ENCODE assay signal across 2 cellular contexts in the genomic region with DNA sequence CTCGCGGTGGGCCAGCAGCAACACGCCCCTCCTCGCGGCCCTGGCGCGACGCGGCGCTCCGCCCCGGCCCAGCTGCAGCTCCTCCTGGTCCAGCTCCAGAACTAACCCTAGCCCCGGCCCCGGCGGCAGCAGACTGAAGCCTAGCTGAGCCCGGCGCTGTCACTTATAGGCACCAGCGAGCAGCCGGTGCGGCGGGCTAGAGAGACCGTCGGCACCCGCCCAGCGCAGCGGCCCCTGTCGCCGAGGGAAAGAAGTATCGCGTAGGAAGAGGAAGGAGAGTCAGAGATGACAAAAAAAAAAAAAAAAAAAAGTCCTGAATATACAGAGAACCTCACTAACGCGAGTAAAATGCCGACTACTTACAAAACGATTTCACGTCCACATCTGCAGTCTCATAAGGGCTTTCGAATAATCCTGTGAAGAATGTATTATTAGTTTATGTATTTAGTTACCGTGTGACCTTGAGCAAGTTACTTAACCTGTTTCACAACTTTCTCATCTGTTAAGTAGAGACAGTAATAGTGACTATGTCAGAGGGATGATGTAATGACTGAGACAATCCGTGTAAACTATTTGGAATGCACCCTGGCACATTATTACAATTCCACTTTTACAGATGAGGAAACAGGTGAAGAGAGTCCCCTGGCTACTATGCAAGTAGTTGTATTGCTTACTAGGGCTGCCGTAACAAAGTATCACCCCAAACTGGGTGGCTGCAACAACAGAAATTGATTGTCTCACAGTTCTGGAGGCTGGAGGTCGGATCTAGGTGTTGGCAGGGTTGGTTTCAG.
TF ChIP-seq lines count a peak whose summit lies in the region.

A gene (minus strand): TSS at position 135 of the 791 bp plus-strand sequence. CDS start 791 bp downstream, outside the sequence.

TF ChIP-seq in IMR-90, 13 proteins besides CTCF, POLR2A, EP300 and RAD21 (continued from another document):
- TF ChIP-seq, protein P1, sequence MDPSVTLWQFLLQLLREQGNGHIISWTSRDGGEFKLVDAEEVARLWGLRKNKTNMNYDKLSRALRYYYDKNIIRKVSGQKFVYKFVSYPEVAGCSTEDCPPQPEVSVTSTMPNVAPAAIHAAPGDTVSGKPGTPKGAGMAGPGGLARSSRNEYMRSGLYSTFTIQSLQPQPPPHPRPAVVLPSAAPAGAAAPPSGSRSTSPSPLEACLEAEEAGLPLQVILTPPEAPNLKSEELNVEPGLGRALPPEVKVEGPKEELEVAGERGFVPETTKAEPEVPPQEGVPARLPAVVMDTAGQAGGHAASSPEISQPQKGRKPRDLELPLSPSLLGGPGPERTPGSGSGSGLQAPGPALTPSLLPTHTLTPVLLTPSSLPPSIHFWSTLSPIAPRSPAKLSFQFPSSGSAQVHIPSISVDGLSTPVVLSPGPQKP (IDR thresholded peaks at IDR 0.05; ENCODE audit: borderline replicate concordance, low read depth, low read length): no peak
- TF ChIP-seq MAZ (IDR thresholded peaks at IDR 0.05; ENCODE audit: borderline replicate concordance, low read depth, low read length): peak; percentile 54; the same call in 1 of the 2 replicates
- peak; percentile 38; the same call in 1 of the 2 replicates for TF ChIP-seq MXI1 (IDR thresholded peaks at IDR 0.05; ENCODE audit: borderline replicate concordance, low read depth, low read length)
- no peak for TF ChIP-seq NFE2L2 (IDR thresholded peaks at IDR 0.05; ENCODE audit: low read depth, low read length)
- TF ChIP-seq FOS (IDR thresholded peaks at IDR 0.05; ENCODE audit: low read depth, low read length): 0 out of 2 replicates have a peak, but pooled peaks have one; percentile 9
- TF ChIP-seq RCOR1 (IDR thresholded peaks at IDR 0.05; ENCODE audit: insufficient replicate concordance, low read length): peak; percentile 34
- peak; percentile 39 for TF ChIP-seq SMC3 (IDR thresholded peaks at IDR 0.05; ENCODE audit: low read depth, low read length)

TF ChIP-seq in PFSK-1, 5 proteins besides CTCF, POLR2A, EP300 and RAD21 (continued from another document):
- TF ChIP-seq, protein P2, sequence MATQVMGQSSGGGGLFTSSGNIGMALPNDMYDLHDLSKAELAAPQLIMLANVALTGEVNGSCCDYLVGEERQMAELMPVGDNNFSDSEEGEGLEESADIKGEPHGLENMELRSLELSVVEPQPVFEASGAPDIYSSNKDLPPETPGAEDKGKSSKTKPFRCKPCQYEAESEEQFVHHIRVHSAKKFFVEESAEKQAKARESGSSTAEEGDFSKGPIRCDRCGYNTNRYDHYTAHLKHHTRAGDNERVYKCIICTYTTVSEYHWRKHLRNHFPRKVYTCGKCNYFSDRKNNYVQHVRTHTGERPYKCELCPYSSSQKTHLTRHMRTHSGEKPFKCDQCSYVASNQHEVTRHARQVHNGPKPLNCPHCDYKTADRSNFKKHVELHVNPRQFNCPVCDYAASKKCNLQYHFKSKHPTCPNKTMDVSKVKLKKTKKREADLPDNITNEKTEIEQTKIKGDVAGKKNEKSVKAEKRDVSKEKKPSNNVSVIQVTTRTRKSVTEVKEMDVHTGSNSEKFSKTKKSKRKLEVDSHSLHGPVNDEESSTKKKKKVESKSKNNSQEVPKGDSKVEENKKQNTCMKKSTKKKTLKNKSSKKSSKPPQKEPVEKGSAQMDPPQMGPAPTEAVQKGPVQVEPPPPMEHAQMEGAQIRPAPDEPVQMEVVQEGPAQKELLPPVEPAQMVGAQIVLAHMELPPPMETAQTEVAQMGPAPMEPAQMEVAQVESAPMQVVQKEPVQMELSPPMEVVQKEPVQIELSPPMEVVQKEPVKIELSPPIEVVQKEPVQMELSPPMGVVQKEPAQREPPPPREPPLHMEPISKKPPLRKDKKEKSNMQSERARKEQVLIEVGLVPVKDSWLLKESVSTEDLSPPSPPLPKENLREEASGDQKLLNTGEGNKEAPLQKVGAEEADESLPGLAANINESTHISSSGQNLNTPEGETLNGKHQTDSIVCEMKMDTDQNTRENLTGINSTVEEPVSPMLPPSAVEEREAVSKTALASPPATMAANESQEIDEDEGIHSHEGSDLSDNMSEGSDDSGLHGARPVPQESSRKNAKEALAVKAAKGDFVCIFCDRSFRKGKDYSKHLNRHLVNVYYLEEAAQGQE (IDR thresholded peaks at IDR 0.05; ENCODE audit: insufficient read depth in 1 of 2, low read depth in 2 of 2, low read length in 2 of 2): peak; percentile 65 to 78
TF ChIP-seq in PFSK-1: peak in this region for 4.
